ENCODE assay signal across 25 cellular contexts in the genomic region with DNA sequence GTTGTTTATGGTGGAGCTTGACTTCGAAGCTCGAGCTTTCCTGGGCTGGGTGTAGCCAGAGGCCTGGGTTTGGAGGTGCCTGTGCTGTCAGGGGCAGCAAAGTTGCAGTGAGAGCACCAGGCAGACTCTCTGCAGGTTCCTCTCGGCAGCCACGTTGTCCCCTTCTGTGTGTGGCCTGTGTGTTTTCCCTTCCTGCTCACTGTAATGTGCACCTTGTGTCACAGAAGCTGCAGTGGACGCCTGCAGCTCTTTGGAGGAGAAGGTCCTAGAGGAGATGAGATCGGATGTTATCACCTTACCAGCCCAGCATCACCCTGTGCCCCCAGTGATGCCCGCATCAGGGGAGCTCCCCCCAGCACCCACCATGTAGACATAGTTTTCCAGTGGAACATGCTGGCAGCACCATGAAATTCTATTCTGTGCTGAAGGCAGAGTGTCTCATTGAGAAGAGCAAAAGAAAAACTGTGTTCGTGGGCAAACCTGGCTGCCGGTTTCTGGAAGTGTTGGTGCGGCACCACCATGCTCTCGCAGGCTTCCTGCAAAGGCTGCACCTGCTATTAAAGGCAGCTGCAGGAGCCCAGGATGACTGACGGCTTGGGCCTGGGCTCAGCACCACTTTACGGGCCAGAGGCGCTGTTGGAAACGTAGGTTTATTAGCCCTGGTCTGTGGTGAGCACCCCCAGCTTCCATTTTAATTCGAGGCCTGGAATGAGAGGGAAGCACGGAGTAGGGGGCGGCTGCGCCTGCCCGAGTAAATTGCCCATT.
A peak's percentile ranks its signal among the peaks of the same experiment; 100 is the strongest.
DNase-seq lines count a peak whose midpoint lies in the region; TF ChIP-seq lines count a peak whose summit lies in the region.
"Had no signal": no experiment of that assay in that cellular context is flagged by ENCODE, and none has a peak within 500 bp of the region (broad histone marks: within the 10 kb centered on the region; RNA-seq: fewer than 3 reads in every experiment).

No MANE protein-coding gene starts in this region.

- no peak overlapping the region for H3K4me3 Mint-ChIP-seq in brain
- no peak overlapping the region for H3K4me3 Mint-ChIP-seq in progenitor cell of endocrine pancreas (ENCODE audit: low read depth)
- no peak overlapping the region for H3K4me3 Mint-ChIP-seq in CD14-positive monocyte
- H3K4me3 Mint-ChIP-seq: B cell; CD4-positive, alpha-beta memory T cell; IgD-negative memory B cell had no signal

- H3K27ac ChIP-seq in WERI-Rb-1, result no peak overlapping the region
- no peak overlapping the region for H3K27ac ChIP-seq in esophagus squamous epithelium
- H3K27ac ChIP-seq: A549, RWPE1 had no signal

- intact Hi-C loops in esophagus squamous epithelium (cut with DNase I) (no loop called here), CD14-positive monocyte (cut with micrococcal nuclease) (no loop called here)

- H3K4me1 ChIP-seq in esophagus squamous epithelium, result no peaks in the 10 kb centered on the region
- H3K4me1 ChIP-seq: A549, Caco-2, HAP-1 had no signal

- H3K36me3 ChIP-seq in WERI-Rb-1, result peaks cover 3% of the 10 kb centered on the region; the same call in 1 of the 2 replicates
- H3K36me3 ChIP-seq in esophagus squamous epithelium, result no peaks in the 10 kb centered on the region
- H3K36me3 ChIP-seq: HAP-1 had no signal

- H3K27me3 ChIP-seq in WERI-Rb-1 (ENCODE audit: insufficient read depth, low read depth, severe bottlenecking) (no peaks in the 10 kb centered on the region), esophagus squamous epithelium (no peaks in the 10 kb centered on the region)

- TF ChIP-seq CTCF in brain (conservative IDR thresholded peaks at IDR 0.05) (no peak), progenitor cell of endocrine pancreas (IDR thresholded peaks at IDR 0.05; ENCODE audit: unreplicated experiment) (no peak), WERI-Rb-1 (IDR thresholded peaks at IDR 0.05; ENCODE audit: low read depth, low read length) (no peak), esophagus squamous epithelium (IDR thresholded peaks at IDR 0.05) (no peak), CD14-positive monocyte (IDR thresholded peaks at IDR 0.05) (no peak)

- H3K27ac Mint-ChIP-seq in brain, result peak overlapping the region in 3 of 5 experiments; percentile 47 to 85 (median 68)
- peak overlapping the region; percentile 65 for H3K27ac Mint-ChIP-seq in progenitor cell of endocrine pancreas
- H3K27ac Mint-ChIP-seq in CD14-positive monocyte, result no peak overlapping the region
- H3K27ac Mint-ChIP-seq: B cell; CD4-positive, alpha-beta memory T cell; IgD-negative memory B cell had no signal

- DNase-seq in D341Med (ENCODE audit: low spot score) (peak; percentile 4), islet precursor cell (peak; percentile 36), progenitor cell of endocrine pancreas (ENCODE audit: low spot score, unreplicated experiment) (no peak), pons (ENCODE audit: low spot score) (no peak), WERI-Rb-1 (no peak), esophagus squamous epithelium (lab: John Stamatoyannopoulos, UW) (no peak), CD14-positive monocyte (ENCODE audit: low spot score) (no peak)
- DNase-seq: Caco-2; CD4-positive, alpha-beta memory T cell; DND-41; NCI-H1105; NCI-H146; NCI-H2029; NCI-H226; NCI-H510A treated with DMSO at 0.1 percent for 48 hours; NCI-H774; NK-92 treated with Interleukin-12 subunit alpha and Interleukin-12 subunit beta, amount 100 ng/mL, for 24 hours; SHP77 treated with DMSO at 0.1 percent for 48 hours had no signal

- no peak overlapping the region for H3K4me3 ChIP-seq in WERI-Rb-1 (ENCODE audit: low read depth, low read length)
- no peak overlapping the region for H3K4me3 ChIP-seq in esophagus squamous epithelium
- H3K4me3 ChIP-seq: A549, GM12878, HAP-1 had no signal

- no peak for TF ChIP-seq POLR2A in esophagus squamous epithelium (IDR thresholded peaks at IDR 0.05)

- H3K36me3 Mint-ChIP-seq in brain (peaks cover 24% of the 10 kb centered on the region), progenitor cell of endocrine pancreas (ENCODE audit: insufficient read depth) (peaks cover 15% of the 10 kb centered on the region), CD14-positive monocyte (no peaks in the 10 kb centered on the region)
- H3K36me3 Mint-ChIP-seq: CD4-positive, alpha-beta memory T cell; IgD-negative memory B cell had no signal

- WGBS in esophagus squamous epithelium, 2 donors, result 82 to 84% methylated on average over 14 to 20 of the region's 20 CpGs

- H3K4me1 Mint-ChIP-seq in brain, result peaks cover 37% of the 10 kb centered on the region
- H3K4me1 Mint-ChIP-seq in progenitor cell of endocrine pancreas (ENCODE audit: low read depth), result peaks cover 7% of the 10 kb centered on the region
- no peaks in the 10 kb centered on the region for H3K4me1 Mint-ChIP-seq in CD14-positive monocyte
- H3K4me1 Mint-ChIP-seq: B cell; CD4-positive, alpha-beta memory T cell; IgD-negative memory B cell had no signal

- H3K9me3 Mint-ChIP-seq in brain (peaks cover 0 to 6% (median 2%) of the 10 kb centered on the region in 5 experiments), progenitor cell of endocrine pancreas (ENCODE audit: low read depth) (peaks cover 1% of the 10 kb centered on the region), CD14-positive monocyte (peaks cover 0 to 11% (median 5%) of the 10 kb centered on the region in 7 donors)

- H3K9me3 ChIP-seq in WERI-Rb-1 (ENCODE audit: severe bottlenecking), result no peaks in the 10 kb centered on the region
- H3K9me3 ChIP-seq in esophagus squamous epithelium, result no peaks in the 10 kb centered on the region
- H3K9me3 ChIP-seq: Caco-2, HAP-1 had no signal

- H3K27me3 Mint-ChIP-seq in brain (no peaks in the 10 kb centered on the region), progenitor cell of endocrine pancreas (no peaks in the 10 kb centered on the region), CD14-positive monocyte (ENCODE audit: low read depth in 3 of 3) (peaks cover 0 to 3% (median 2%) of the 10 kb centered on the region in 3 donors)
- H3K27me3 Mint-ChIP-seq: B cell had no signal

Comparison
In these comparisons a context has a peak if more than half of its experiments do, and no peak if none do; other contexts are left out.
1. DNase-seq: peak in D341Med (single experiment) and islet precursor cell (single experiment); none in progenitor cell of endocrine pancreas (single experiment), pons (single experiment), WERI-Rb-1 (single experiment), esophagus squamous epithelium (single experiment) and CD14-positive monocyte (single experiment).
2. H3K27ac Mint-ChIP-seq: peak in brain (3 of 5) and progenitor cell of endocrine pancreas (single experiment); none in CD14-positive monocyte (0 of 7).